ENCODE assay signal across 24 cellular contexts in genomic region chr9:113868501-113868900, GRCh38.
"Had no signal": no experiment of that assay in that cellular context is flagged by ENCODE, and none has a peak within 500 bp of the region (broad histone marks: within the 10 kb centered on the region; RNA-seq: fewer than 3 reads in every experiment).

No MANE protein-coding gene starts in this region.

- H3K27ac ChIP-seq: brain microvascular endothelial cell, cardiac muscle cell, KMS-11, PC-9, VCaP had no signal

- H3K9me3 ChIP-seq: MG63 had no signal

- ATAC-seq: activated T-helper 17 cell treated with anti-CD3 and anti-CD28 coated beads, Interleukin-2, amount 50 U/mL, for 72 hours; T-cell had no signal

- H3K27me3 ChIP-seq: brain microvascular endothelial cell, cardiac muscle cell, MG63 had no signal

- H3K36me3 ChIP-seq: brain microvascular endothelial cell, cardiac muscle cell, MG63 had no signal

- DNase-seq: activated CD4-positive, alpha-beta memory T cell treated with anti-CD3 and anti-CD28 coated beads, Interleukin-2, amount 10 ng/mL, durations not matched to agents 7 days and 5 days; activated CD4-positive, alpha-beta T cell treated with anti-CD3 and anti-CD28 coated beads, Interleukin-2, amount 50 U/mL, for 1 hour; activated CD4-positive, CD25-positive, alpha-beta regulatory T cell; activated gamma-delta T cell treated with Interleukin-2 at 50 U/mL for 16 hours; activated naive CD4-positive, alpha-beta T cell treated with anti-CD3 and anti-CD28 coated beads, Interleukin-2, amount 50 U/mL, for 16 hours; activated naive CD8-positive, alpha-beta T cell treated with anti-CD3 and anti-CD28 coated beads, Interleukin-2, amount 10 ng/mL, durations not matched to agents 7 days and 5 days; activated T-cell treated with anti-CD3 and anti-CD28 coated beads for 4 hours; activated T-cell treated with anti-CD3 and anti-CD28 coated beads, Interleukin-2, amount 50 U/mL, for 48 hours; aorta; brain microvascular endothelial cell; MG63; MV-4-11; NCI-H1092 treated with DMSO at 0.1 percent for 48 hours; NCI-H1417 treated with DMSO at 0.1 percent for 48 hours; NCI-H1694; NCI-H2081; PC-9; SHP77 treated with DMSO at 0.1 percent for 48 hours; T-cell; T-helper 2 cell had no signal

- H3K4me3 ChIP-seq: cardiac muscle cell, MG63, PC-9 had no signal
